In the genomic region with DNA sequence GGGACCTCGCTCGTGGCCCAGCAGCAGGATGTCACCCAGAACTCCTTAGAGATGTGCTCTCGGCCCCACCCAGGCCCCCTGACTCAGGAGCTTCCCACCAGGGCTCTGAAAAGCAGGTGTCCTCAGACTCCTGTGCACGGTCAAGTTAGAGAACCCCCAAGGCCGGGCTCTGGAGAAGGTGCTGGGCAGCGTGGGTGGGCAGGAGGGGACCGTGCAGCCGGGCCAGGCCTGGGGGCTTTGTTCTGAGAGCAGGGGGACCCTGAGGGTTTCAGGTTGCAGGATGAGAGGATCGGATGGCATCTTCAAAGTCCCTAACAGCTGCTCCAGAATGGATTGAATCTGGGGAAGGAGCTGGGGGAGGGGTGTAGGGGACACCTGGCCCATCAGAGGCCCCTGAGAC, we compare ENCODE assay signal across 19 cellular contexts.
"Had no signal": no experiment of that assay in that cellular context is flagged by ENCODE, and none has a peak within 500 bp of the region (broad histone marks: within the 10 kb centered on the region; RNA-seq: fewer than 3 reads in every experiment).

No MANE protein-coding gene starts in this region.

- H3K27ac Mint-ChIP-seq: naive thymus-derived CD4-positive, alpha-beta T cell; stimulated activated effector memory CD8-positive, alpha-beta T cell treated with anti-CD3 and anti-CD28 coated beads, Interleukin-12 subunit alpha, Interleukin-12 subunit beta, amount 100 ng/mL, for 72 hours; type B pancreatic cell had no signal

- H3K27me3 Mint-ChIP-seq: type B pancreatic cell had no signal

- ATAC-seq: left colon; naive thymus-derived CD4-positive, alpha-beta T cell; right lobe of liver; stimulated activated effector memory CD8-positive, alpha-beta T cell treated with anti-CD3 and anti-CD28 coated beads, Interleukin-12 subunit alpha, Interleukin-12 subunit beta, amount 100 ng/mL, for 72 hours; stimulated activated naive CD8-positive, alpha-beta T cell treated with anti-CD3 and anti-CD28 coated beads, Interleukin-15, Interleukin-2, amounts not matched to agents 100 U/mL and 50 U/mL, for 24 hours had no signal

- H3K4me1 Mint-ChIP-seq: stimulated activated effector memory CD8-positive, alpha-beta T cell treated with anti-CD3 and anti-CD28 coated beads, Interleukin-12 subunit alpha, Interleukin-12 subunit beta, amount 100 ng/mL, for 72 hours had no signal

- H3K4me1 ChIP-seq: colonic mucosa, foreskin keratinocyte, prostate gland, suprapubic skin had no signal

- H3K9me3 ChIP-seq: colonic mucosa, prostate gland, right lobe of liver, suprapubic skin, thyroid gland had no signal

- H3K4me3 ChIP-seq: colonic mucosa, prostate gland, right lobe of liver, suprapubic skin, thyroid gland had no signal

- H3K36me3 ChIP-seq: colonic mucosa, prostate gland, right lobe of liver, suprapubic skin, thyroid gland had no signal

- H3K36me3 Mint-ChIP-seq: naive thymus-derived CD4-positive, alpha-beta T cell; stimulated activated effector memory CD8-positive, alpha-beta T cell treated with anti-CD3 and anti-CD28 coated beads, Interleukin-12 subunit alpha, Interleukin-12 subunit beta, amount 100 ng/mL, for 72 hours; type B pancreatic cell had no signal

- H3K27me3 ChIP-seq: colonic mucosa, foreskin keratinocyte, right lobe of liver, suprapubic skin, thyroid gland had no signal

- H2AFZ ChIP-seq: parathyroid adenoma had no signal

- H3K27ac ChIP-seq: colonic mucosa, foreskin keratinocyte, parathyroid adenoma, prostate gland, right lobe of liver, suprapubic skin, thyroid gland had no signal

- H3K9ac ChIP-seq: parathyroid adenoma had no signal

- DNase-seq: colonic mucosa; dermis blood vessel endothelial cell; foreskin keratinocyte; head of caudate nucleus; hippocampal formation; left colon; mammary epithelial cell; naive thymus-derived CD4-positive, alpha-beta T cell; right lobe of liver; stimulated activated CD4-positive, alpha-beta T cell treated with anti-CD3 and anti-CD28 coated beads, Interleukin-4, amount 100 ng/mL, for 1 hour; stimulated activated CD8-positive, alpha-beta memory T cell treated with anti-CD3 and anti-CD28 coated beads, Interleukin-4, amount 100 ng/mL, for 48 hours; stimulated activated naive CD8-positive, alpha-beta T cell treated with anti-CD3 and anti-CD28 coated beads, Interleukin-15, Interleukin-2, amounts not matched to agents 100 U/mL and 50 U/mL, for 24 hours; thyroid gland had no signal

- FAIRE-seq: urothelium cell line had no signal

- H3K4me3 Mint-ChIP-seq: naive thymus-derived CD4-positive, alpha-beta T cell; stimulated activated effector memory CD8-positive, alpha-beta T cell treated with anti-CD3 and anti-CD28 coated beads, Interleukin-12 subunit alpha, Interleukin-12 subunit beta, amount 100 ng/mL, for 72 hours; type B pancreatic cell had no signal

- H3K9me3 Mint-ChIP-seq: naive thymus-derived CD4-positive, alpha-beta T cell; stimulated activated effector memory CD8-positive, alpha-beta T cell treated with anti-CD3 and anti-CD28 coated beads, Interleukin-12 subunit alpha, Interleukin-12 subunit beta, amount 100 ng/mL, for 72 hours; type B pancreatic cell had no signal
